Comparison of ENCODE assay signal across 21 cellular contexts in genomic region chr17:78796134-78796900, GRCh38. TPM values are rescaled to one million over a fixed set of nuclear protein-coding genes. Genes with fewer than 3 reads are reported as not detected.
DNase-seq lines count a peak whose midpoint lies in the region; ATAC-seq and TF ChIP-seq lines count a peak whose summit lies in the region.
"Had no signal": no experiment of that assay in that cellular context is flagged by ENCODE, and none has a peak within 500 bp of the region (broad histone marks: within the 10 kb centered on the region; RNA-seq: fewer than 3 reads in every experiment).

No MANE protein-coding gene starts in this region.

- H3K27ac Mint-ChIP-seq in T-helper 1 cell treated with Interleukin-12 subunit alpha and Interleukin-12 subunit beta and Interleukin-4 antibody, amounts not matched to agents 30 μg/mL and 1 μg/mL, for 36 hours: peak overlapping the region; percentile 41
- H3K27ac Mint-ChIP-seq in CD4-positive, alpha-beta T cell: peak overlapping the region; percentile 97

- H3K27me3 Mint-ChIP-seq in T-helper 1 cell treated with Interleukin-12 subunit alpha and Interleukin-12 subunit beta and Interleukin-4 antibody, amounts not matched to agents 30 μg/mL and 1 μg/mL, for 36 hours (ENCODE audit: low read depth): no peaks in the 10 kb centered on the region
- H3K27me3 Mint-ChIP-seq in CD4-positive, alpha-beta T cell: no peaks in the 10 kb centered on the region

- peaks cover 57% of the 10 kb centered on the region for H3K36me3 Mint-ChIP-seq in T-helper 1 cell treated with Interleukin-12 subunit alpha and Interleukin-12 subunit beta and Interleukin-4 antibody, amounts not matched to agents 30 μg/mL and 1 μg/mL, for 36 hours (ENCODE audit: low read depth)
- peaks cover 95% of the 10 kb centered on the region for H3K36me3 Mint-ChIP-seq in CD4-positive, alpha-beta T cell (ENCODE audit: low read depth)

- no peak for DNase-seq in T-helper 1 cell
- no peak for DNase-seq in CD4-positive, alpha-beta T cell
- no peak for DNase-seq in Right ventricle myocardium superior
- DNase-seq in prostate gland (ENCODE audit: low spot score): peak; percentile 73
- DNase-seq in WERI-Rb-1: no peak
- DNase-seq in Ammon's horn (ENCODE audit: low spot score): no peak
- DNase-seq: activated CD4-positive, alpha-beta T cell treated with anti-CD3 and anti-CD28 coated beads, Interleukin-2, amount 50 U/mL, for 48 hours; BE2C; left colon; midbrain; NCI-H1048; NCI-H2107; NCI-H510A treated with DMSO at 0.1 percent for 48 hours; right cardiac atrium; RPMI8226; stimulated activated CD4-positive, alpha-beta T cell treated with anti-CD3 and anti-CD28 coated beads, Interleukin-15, amount 100 ng/mL, for 24 hours; tibial artery had no signal

- WGBS in prostate gland: 63% methylated on average over 18 of the region's 18 CpGs

- intact Hi-C loops in CD4-positive, alpha-beta T cell (cut with DNase I, micrococcal nuclease): no loop called here
- intact Hi-C loops in Right ventricle myocardium superior (cut with DNase I) (loop anchor here (10.0 kb wide), 1 partner anchor 52 kb away; no protein-coding TSS in a partner anchor), prostate gland (cut with DNase I) (no loop called here)

- TF ChIP-seq CTCF in CD4-positive, alpha-beta T cell (IDR thresholded peaks at IDR 0.05): no peak
- TF ChIP-seq CTCF in prostate gland (IDR thresholded peaks at IDR 0.05): no peak
- TF ChIP-seq CTCF in WERI-Rb-1 (IDR thresholded peaks at IDR 0.05; ENCODE audit: low read depth, low read length): no peak

- H3K36me3 ChIP-seq in prostate gland (peaks cover 0 to 7% of the 10 kb centered on the region in 2 donors), WERI-Rb-1 (peaks cover 84% of the 10 kb centered on the region)

- H3K4me3 ChIP-seq in prostate gland (no peak overlapping the region), WERI-Rb-1 (ENCODE audit: low read depth, low read length) (no peak overlapping the region)
- H3K4me3 ChIP-seq: tibial artery had no signal

- H3K4me1 ChIP-seq in prostate gland (replicated peaks): peaks cover 12% of the 10 kb centered on the region
- H3K4me1 ChIP-seq: BE2C had no signal

- H3K4me3 Mint-ChIP-seq in T-helper 1 cell treated with Interleukin-12 subunit alpha and Interleukin-12 subunit beta and Interleukin-4 antibody, amounts not matched to agents 30 μg/mL and 1 μg/mL, for 36 hours: no peak overlapping the region
- peak overlapping the region; percentile 34 for H3K4me3 Mint-ChIP-seq in CD4-positive, alpha-beta T cell

- peaks cover 28% of the 10 kb centered on the region for H3K4me1 Mint-ChIP-seq in T-helper 1 cell treated with Interleukin-12 subunit alpha and Interleukin-12 subunit beta and Interleukin-4 antibody, amounts not matched to agents 30 μg/mL and 1 μg/mL, for 36 hours (ENCODE audit: low read depth)
- peaks cover 80% of the 10 kb centered on the region for H3K4me1 Mint-ChIP-seq in CD4-positive, alpha-beta T cell (ENCODE audit: low read depth)

- TF ChIP-seq POLR2A in prostate gland (IDR thresholded peaks at IDR 0.05): no peak

- no peaks in the 10 kb centered on the region for H3K9me3 Mint-ChIP-seq in T-helper 1 cell treated with Interleukin-12 subunit alpha and Interleukin-12 subunit beta and Interleukin-4 antibody, amounts not matched to agents 30 μg/mL and 1 μg/mL, for 36 hours
- no peaks in the 10 kb centered on the region for H3K9me3 Mint-ChIP-seq in CD4-positive, alpha-beta T cell

- no peak for ATAC-seq in CD4-positive, alpha-beta T cell (ENCODE audit: poor library complexity)
- ATAC-seq in Right ventricle myocardium superior (ENCODE audit: poor library complexity) (peak; percentile 64), HG03521 (IDR thresholded peaks at IDR 0.05; ENCODE audit: unreplicated experiment) (no peak)
- ATAC-seq: left colon had no signal

- CTCF ChIA-PET in CD4-positive, alpha-beta T cell (lab: Charles Lee): no interaction called here

- no peak overlapping the region for H3K27ac ChIP-seq in CD4-positive, alpha-beta T cell (ENCODE audit: low read depth, low read length)
- H3K27ac ChIP-seq in prostate gland: peak overlapping the region; percentile 53 to 74
- no peak overlapping the region for H3K27ac ChIP-seq in WERI-Rb-1
- H3K27ac ChIP-seq: 22Rv1, KMS-11, tibial artery had no signal

- H3K9me3 ChIP-seq in CD4-positive, alpha-beta T cell (ENCODE audit: control insufficient read depth, low read length): no peaks in the 10 kb centered on the region
- H3K9me3 ChIP-seq in prostate gland (no peaks in the 10 kb centered on the region), WERI-Rb-1 (ENCODE audit: severe bottlenecking) (no peaks in the 10 kb centered on the region)
- H3K9me3 ChIP-seq: BE2C, tibial artery had no signal

- POLR2A ChIA-PET in CD4-positive, alpha-beta T cell (lab: Charles Lee): interaction anchor here (0.6 to 1.4 kb wide), 2 partner anchors 11 to 52 kb away, joined by 3 to 5 read pairs; no protein-coding TSS in a partner anchor

- H3K27me3 ChIP-seq in CD4-positive, alpha-beta T cell (ENCODE audit: control insufficient read depth, insufficient read depth, low read length): no peaks in the 10 kb centered on the region
- H3K27me3 ChIP-seq in prostate gland (replicated peaks; ENCODE audit: insufficient read depth) (no peaks in the 10 kb centered on the region), WERI-Rb-1 (ENCODE audit: insufficient read depth, low read depth, severe bottlenecking) (no peaks in the 10 kb centered on the region)
- H3K27me3 ChIP-seq: BE2C, tibial artery had no signal

RNA-seq across cellular contexts. Expression of gene CYTH1, which starts 14.2 kb away (rescaled TPM):
- 100 to 1,000 TPM; 521 to 525 TPM for total RNA-seq in CD4-positive, alpha-beta T cell
- total RNA-seq in Right ventricle myocardium superior: 32.3 TPM
- 10 to 100 TPM; 65.2 to 73.9 TPM for total RNA-seq in prostate gland

RNA-seq across cellular contexts. Expression of gene USP36, which starts 44.3 kb away (rescaled TPM):
- 100 to 1,000 TPM; 489 to 494 TPM for total RNA-seq in CD4-positive, alpha-beta T cell
- total RNA-seq in Right ventricle myocardium superior (17.8 TPM), prostate gland (10 to 100 TPM; 31.2 to 66.6 TPM)

Comparison
In these comparisons a context has a peak if more than half of its experiments do, and no peak if none do; other contexts are left out.
1. H3K27ac ChIP-seq: peak in prostate gland (2 of 2); none in CD4-positive, alpha-beta T cell (single experiment) and WERI-Rb-1 (single experiment).
2. RNA of gene CYTH1, which starts 14.2 kb away (total RNA-seq): 521 to 525 TPM in CD4-positive, alpha-beta T cell; 65.2 to 73.9 TPM in prostate gland and 32.3 TPM in Right ventricle myocardium superior (single experiment); every median in the first group is over 4 times any median in the second.
3. RNA of gene USP36, which starts 44.3 kb away (total RNA-seq): 489 to 494 TPM in CD4-positive, alpha-beta T cell; 31.2 to 66.6 TPM in prostate gland and 17.8 TPM in Right ventricle myocardium superior (single experiment); every median in the first group is over 4 times any median in the second.